In the genomic region with DNA sequence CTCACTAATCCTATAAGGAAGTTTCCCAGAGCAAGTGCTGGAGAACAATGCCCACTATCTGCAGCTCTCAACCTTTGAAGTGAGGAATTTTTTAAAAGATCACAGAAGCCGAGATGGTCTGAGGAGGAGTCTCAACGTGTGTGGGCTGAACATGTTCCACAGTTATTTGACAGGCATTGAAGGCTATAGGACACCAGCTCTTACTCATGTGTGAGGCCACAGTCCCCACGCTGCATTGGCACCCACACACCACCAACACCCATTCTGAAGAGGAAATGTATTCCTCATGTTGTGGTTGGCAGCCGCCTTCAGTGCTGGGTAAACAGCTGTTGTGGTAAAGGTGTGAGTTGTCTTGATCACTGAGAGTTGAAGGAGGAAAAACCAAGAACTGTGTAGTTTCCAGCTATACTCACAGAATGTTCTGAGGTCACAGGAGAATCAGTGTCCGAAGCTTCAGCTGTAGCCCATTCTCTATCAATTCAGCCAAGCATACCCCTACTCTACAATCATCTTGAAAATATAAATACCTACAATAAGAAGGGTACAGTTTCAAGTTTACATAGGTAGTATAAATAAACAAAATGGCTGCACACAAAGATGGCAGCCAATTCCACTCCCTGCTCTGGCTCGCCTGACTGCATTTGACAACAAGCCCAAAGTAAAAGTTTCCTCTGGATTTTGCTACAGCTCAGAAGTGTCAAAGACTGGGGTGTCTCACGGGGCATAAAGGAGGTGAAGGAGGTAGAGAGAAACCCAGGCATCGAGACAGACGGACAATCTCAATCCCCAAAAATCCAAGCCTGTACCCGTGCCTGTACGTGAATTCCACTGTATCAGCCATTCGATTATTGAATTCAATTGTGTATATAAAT, we compare ENCODE assay signal across 8 cellular contexts. TPM values are rescaled to one million over a fixed set of nuclear protein-coding genes. Genes with fewer than 3 reads are reported as not detected.
DNase-seq lines count a peak whose midpoint lies in the region; ATAC-seq, FAIRE-seq and TF ChIP-seq lines count a peak whose summit lies in the region.

No MANE protein-coding gene starts in this region.

- H3K9me3 Mint-ChIP-seq in activated CD8-positive, alpha-beta memory T cell treated with anti-CD3 and anti-CD28 coated beads, Interleukin-2, amount 10 ng/mL, durations not matched to agents 7 days and 5 days (ENCODE audit: low read depth): peaks cover 6% of the 10 kb centered on the region
- peaks cover 10 to 15% of the 10 kb centered on the region in 2 donors for H3K9me3 Mint-ChIP-seq in stimulated activated naive CD8-positive, alpha-beta T cell treated with anti-CD3 and anti-CD28 coated beads, Interleukin-15, amount 100 ng/mL, for 72 hours

- H3K36me3 ChIP-seq in right lobe of liver: no peaks in the 10 kb centered on the region

- peaks cover 2% of the 10 kb centered on the region for H3K27me3 Mint-ChIP-seq in activated CD8-positive, alpha-beta memory T cell treated with anti-CD3 and anti-CD28 coated beads, Interleukin-2, amount 10 ng/mL, durations not matched to agents 7 days and 5 days
- no peaks in the 10 kb centered on the region for H3K27me3 Mint-ChIP-seq in stimulated activated naive CD8-positive, alpha-beta T cell treated with anti-CD3 and anti-CD28 coated beads, Interleukin-15, amount 100 ng/mL, for 72 hours

- H3K36me3 Mint-ChIP-seq in activated CD8-positive, alpha-beta memory T cell treated with anti-CD3 and anti-CD28 coated beads, Interleukin-2, amount 10 ng/mL, durations not matched to agents 7 days and 5 days: peaks cover 48% of the 10 kb centered on the region

- H3K9me3 ChIP-seq in right lobe of liver: no peaks in the 10 kb centered on the region

- H3K27ac Mint-ChIP-seq in activated CD8-positive, alpha-beta memory T cell treated with anti-CD3 and anti-CD28 coated beads, Interleukin-2, amount 10 ng/mL, durations not matched to agents 7 days and 5 days: no peak overlapping the region
- H3K27ac Mint-ChIP-seq in stimulated activated naive CD8-positive, alpha-beta T cell treated with anti-CD3 and anti-CD28 coated beads, Interleukin-15, amount 100 ng/mL, for 72 hours: no peak overlapping the region

- H3K4me3 ChIP-seq in right lobe of liver: no peak overlapping the region

- TF ChIP-seq POLR2A in right lobe of liver (IDR thresholded peaks at IDR 0.05) (no peak), H54 (IDR thresholded peaks at IDR 0.05; ENCODE audit: low read depth, low read length) (no peak)

- no peaks in the 10 kb centered on the region for H3K27me3 ChIP-seq in right lobe of liver

- ATAC-seq in GM19395 (IDR thresholded peaks at IDR 0.05; ENCODE audit: unreplicated experiment): peak; percentile 93
- peak; percentile 93 for ATAC-seq in HG03354 (IDR thresholded peaks at IDR 0.05; ENCODE audit: poor library complexity, severe bottlenecking, unreplicated experiment)
- ATAC-seq in activated CD8-positive, alpha-beta memory T cell treated with anti-CD3 and anti-CD28 coated beads, Interleukin-2, amount 10 ng/mL, durations not matched to agents 7 days and 5 days: peak; percentile 94
- ATAC-seq in right lobe of liver: peak; percentile 19 to 61 (median 54)
- ATAC-seq in stimulated activated naive CD8-positive, alpha-beta T cell treated with anti-CD3 and anti-CD28 coated beads, Interleukin-15, amount 100 ng/mL, for 72 hours: peak; percentile 99

- DNase-seq in activated CD8-positive, alpha-beta memory T cell treated with anti-CD3 and anti-CD28 coated beads, Interleukin-2, amount 10 ng/mL, durations not matched to agents 7 days and 5 days: peak; percentile 96
- DNase-seq in right lobe of liver (no peak), DMS153 treated with DMSO at 0.1 percent for 48 hours (lab: John Stamatoyannopoulos, UW; ENCODE audit: unreplicated experiment) (no peak), NCI-H1048 (lab: John Stamatoyannopoulos, UW) (no peak), H54 (ENCODE audit: insufficient read length, low spot score) (no peak)
- peak; percentile 82 to 94 for DNase-seq in stimulated activated naive CD8-positive, alpha-beta T cell treated with anti-CD3 and anti-CD28 coated beads, Interleukin-15, amount 100 ng/mL, for 72 hours

- intact Hi-C loops in right lobe of liver (cut with DNase I): no loop called here

- H3K27ac ChIP-seq in right lobe of liver: no peak overlapping the region

- H3K4me1 Mint-ChIP-seq in activated CD8-positive, alpha-beta memory T cell treated with anti-CD3 and anti-CD28 coated beads, Interleukin-2, amount 10 ng/mL, durations not matched to agents 7 days and 5 days: peaks cover 39% of the 10 kb centered on the region
- H3K4me1 Mint-ChIP-seq in stimulated activated naive CD8-positive, alpha-beta T cell treated with anti-CD3 and anti-CD28 coated beads, Interleukin-15, amount 100 ng/mL, for 72 hours: peaks cover 32% of the 10 kb centered on the region

- 74% methylated on average over 7 of the region's 12 CpGs for WGBS in right lobe of liver (ENCODE audit: insufficient coverage, low coverage, low lambda C conversion rate, missing lambda C conversion rate)

- H3K4me1 ChIP-seq in right lobe of liver: no peaks in the 10 kb centered on the region

- CTCF ChIA-PET in activated CD8-positive, alpha-beta memory T cell treated with anti-CD3 and anti-CD28 coated beads, Interleukin-2, amount 10 ng/mL, durations not matched to agents 7 days and 5 days (lab: Charles Lee): interaction anchor here (1.0 to 4.2 kb wide), 13 partner anchors 10 to 150 kb away, joined by 3 to 35 read pairs (median 4); partner anchors contain the start of gene CD226

- FAIRE-seq in H54 (lab: Jason Lieb, UNC): no peak

- H3K4me3 Mint-ChIP-seq in activated CD8-positive, alpha-beta memory T cell treated with anti-CD3 and anti-CD28 coated beads, Interleukin-2, amount 10 ng/mL, durations not matched to agents 7 days and 5 days: no peak overlapping the region
- no peak overlapping the region for H3K4me3 Mint-ChIP-seq in stimulated activated naive CD8-positive, alpha-beta T cell treated with anti-CD3 and anti-CD28 coated beads, Interleukin-15, amount 100 ng/mL, for 72 hours

- TF ChIP-seq CTCF in right lobe of liver (IDR thresholded peaks at IDR 0.05): no peak

RNA-seq across cellular contexts. Expression of gene CD226, which starts 12.1 kb away (rescaled TPM):
- 10 to 100 TPM; 83.3 to 95.4 TPM for total RNA-seq in activated CD8-positive, alpha-beta memory T cell treated with anti-CD3 and anti-CD28 coated beads, Interleukin-2, amount 10 ng/mL, durations not matched to agents 7 days and 5 days
- 1 to 10 TPM in 5 of 6 experiments, under 1 TPM in 1; 0.68 to 3.8 (median 2.1) TPM for total RNA-seq in right lobe of liver

Comparison
In these comparisons a context has a peak if more than half of its experiments do, and no peak if none do; other contexts are left out.
1. DNase-seq: peak in activated CD8-positive, alpha-beta memory T cell treated with anti-CD3 and anti-CD28 coated beads, Interleukin-2, amount 10 ng/mL, durations not matched to agents 7 days and 5 days (single experiment) and stimulated activated naive CD8-positive, alpha-beta T cell treated with anti-CD3 and anti-CD28 coated beads, Interleukin-15, amount 100 ng/mL, for 72 hours (2 of 2); none in right lobe of liver (0 of 3), DMS153 treated with DMSO at 0.1 percent for 48 hours (single experiment), NCI-H1048 (single experiment) and H54 (single experiment).
2. RNA of gene CD226, which starts 12.1 kb away (total RNA-seq): 83.3 to 95.4 TPM in activated CD8-positive, alpha-beta memory T cell treated with anti-CD3 and anti-CD28 coated beads, Interleukin-2, amount 10 ng/mL, durations not matched to agents 7 days and 5 days; 0.68 to 3.8 TPM in right lobe of liver; every median in the first group is over 10 times any median in the second.
3. Peak in every context shown above with its lines, with median percentiles within 50 percentile points of each other: ATAC-seq.